Comparison of ENCODE assay signal across 1 cellular context in genomic region chr2:105328281-105329196, GRCh38.
A peak's percentile ranks its signal among the peaks of the same experiment; 100 is the strongest.
TF ChIP-seq lines count a peak whose summit lies in the region.

No MANE protein-coding gene starts in this region.

TF ChIP-seq in GM12878, 131 proteins besides CTCF, POLR2A, EP300 and RAD21 (continued from another document):
- no peak for TF ChIP-seq CEBPZ (IDR thresholded peaks at IDR 0.05; ENCODE audit: low read depth, low read length)
- TF ChIP-seq JUNB (IDR thresholded peaks at IDR 0.05) = no peak
- TF ChIP-seq ATF3 (IDR thresholded peaks at IDR 0.05; ENCODE audit: borderline replicate concordance, extremely low read depth, low read depth, low read length) = no peak
- TF ChIP-seq MTA2 (IDR thresholded peaks at IDR 0.05; ENCODE audit: low read depth) = 0 out of 2 replicates have a peak, but pooled peaks have one; percentile 10
- no peak for TF ChIP-seq DPF2 (IDR thresholded peaks at IDR 0.05)
- no peak for TF ChIP-seq BMI1 (IDR thresholded peaks at IDR 0.05; ENCODE audit: borderline replicate concordance)
- no peak for TF ChIP-seq SMAD5 (IDR thresholded peaks at IDR 0.05; ENCODE audit: low read depth)
- TF ChIP-seq CREB1 (IDR thresholded peaks at IDR 0.05; ENCODE audit: low read depth) = no peak
- no peak for TF ChIP-seq SRF (IDR thresholded peaks at IDR 0.05; ENCODE audit: low read depth in 2 of 2, low read length in 2 of 2)
- TF ChIP-seq HSF1 (IDR thresholded peaks at IDR 0.05; ENCODE audit: low read depth, low read length) = no peak
- no peak for TF ChIP-seq PBX3 (IDR thresholded peaks at IDR 0.05; ENCODE audit: insufficient replicate concordance, low read depth, low read length)
- TF ChIP-seq HDGF (IDR thresholded peaks at IDR 0.05) = peak; percentile 60; the same call in 1 of the 2 replicates
- no peak for TF ChIP-seq ELK1 (IDR thresholded peaks at IDR 0.05; ENCODE audit: low read depth, low read length)
- no peak for TF ChIP-seq TCF7 (IDR thresholded peaks at IDR 0.05; ENCODE audit: borderline replicate concordance)
- TF ChIP-seq E2F4 (IDR thresholded peaks at IDR 0.05; ENCODE audit: low read depth, low read length) = no peak
- TF ChIP-seq PAX5 (IDR thresholded peaks at IDR 0.05; ENCODE audit: borderline replicate concordance, low read depth, low read length) = 0 out of 2 replicates have a peak, but pooled peaks have one; percentile 36
- TF ChIP-seq MAX (IDR thresholded peaks at IDR 0.05; ENCODE audit: low read depth, low read length) = peak; percentile 74; the same call in 1 of the 2 replicates
- no peak for TF ChIP-seq CUX1 (IDR thresholded peaks at IDR 0.05; ENCODE audit: insufficient replicate concordance, low read depth, low read length)
- TF ChIP-seq IRF5 (IDR thresholded peaks at IDR 0.05; ENCODE audit: borderline replicate concordance) = no peak
- TF ChIP-seq TBL1XR1 (IDR thresholded peaks at IDR 0.05; ENCODE audit: low read depth, low read length) = no peak
- no peak for TF ChIP-seq USF2 (IDR thresholded peaks at IDR 0.05; ENCODE audit: borderline replicate concordance, low read depth, low read length)
- peak; percentile 47; the same call in 1 of the 2 replicates for TF ChIP-seq MXI1 (IDR thresholded peaks at IDR 0.05; ENCODE audit: low read depth, low read length)
- no peak for TF ChIP-seq CBX3 (IDR thresholded peaks at IDR 0.05; ENCODE audit: borderline replicate concordance, low read depth)
- peak; percentile 41; the same call in 1 of the 2 replicates for TF ChIP-seq EED (IDR thresholded peaks at IDR 0.05; ENCODE audit: low read depth)
- TF ChIP-seq BHLHE40 (IDR thresholded peaks at IDR 0.05; ENCODE audit: borderline replicate concordance in 1 of 2, low read depth in 2 of 2, low read length in 1 of 2) = peak; percentile 97 to 98
- TF ChIP-seq ATF7 (IDR thresholded peaks at IDR 0.05; ENCODE audit: low read depth) = no peak
- TF ChIP-seq RFX5 (IDR thresholded peaks at IDR 0.05; ENCODE audit: low read depth, low read length) = no peak
- TF ChIP-seq RELA (IDR thresholded peaks at IDR 0.05; ENCODE audit: borderline replicate concordance, partially characterized antibody) = no peak
- TF ChIP-seq RB1 (IDR thresholded peaks at IDR 0.05; ENCODE audit: borderline replicate concordance) = no peak
- TF ChIP-seq STAT3 (IDR thresholded peaks at IDR 0.05; ENCODE audit: low read depth, low read length) = no peak
- 0 out of 2 replicates have a peak, but pooled peaks have one; percentile 22 for TF ChIP-seq CREM (IDR thresholded peaks at IDR 0.05; ENCODE audit: low read depth)
- TF ChIP-seq ZNF207 (IDR thresholded peaks at IDR 0.05; ENCODE audit: borderline replicate concordance) = no peak
- peak; percentile 49 for TF ChIP-seq IKZF1 (conservative IDR thresholded peaks at IDR 0.05)
- no peak for TF ChIP-seq POLR2AphosphoS2 (IDR thresholded peaks at IDR 0.05; ENCODE audit: low read depth, low read length)
- TF ChIP-seq GATAD2B (conservative IDR thresholded peaks at IDR 0.05; ENCODE audit: low read depth) = no peak
- TF ChIP-seq PKNOX1 (IDR thresholded peaks at IDR 0.05) = 0 out of 2 replicates have a peak, but pooled peaks have one; percentile 12
- 0 out of 2 replicates have a peak, but pooled peaks have one; percentile 4 for TF ChIP-seq TCF12 (IDR thresholded peaks at IDR 0.05; ENCODE audit: low read depth, low read length)
- TF ChIP-seq NR2C1 (IDR thresholded peaks at IDR 0.05) = no peak
- no peak for TF ChIP-seq ETV6 (conservative IDR thresholded peaks at IDR 0.05 in 1 of 2, IDR thresholded peaks at IDR 0.05 in 1 of 2; ENCODE audit: borderline replicate concordance in 1 of 2, low read depth in 1 of 2)
- no peak for TF ChIP-seq MYB (IDR thresholded peaks at IDR 0.05; ENCODE audit: borderline replicate concordance, low read depth, low read length)
